In the genomic region with DNA sequence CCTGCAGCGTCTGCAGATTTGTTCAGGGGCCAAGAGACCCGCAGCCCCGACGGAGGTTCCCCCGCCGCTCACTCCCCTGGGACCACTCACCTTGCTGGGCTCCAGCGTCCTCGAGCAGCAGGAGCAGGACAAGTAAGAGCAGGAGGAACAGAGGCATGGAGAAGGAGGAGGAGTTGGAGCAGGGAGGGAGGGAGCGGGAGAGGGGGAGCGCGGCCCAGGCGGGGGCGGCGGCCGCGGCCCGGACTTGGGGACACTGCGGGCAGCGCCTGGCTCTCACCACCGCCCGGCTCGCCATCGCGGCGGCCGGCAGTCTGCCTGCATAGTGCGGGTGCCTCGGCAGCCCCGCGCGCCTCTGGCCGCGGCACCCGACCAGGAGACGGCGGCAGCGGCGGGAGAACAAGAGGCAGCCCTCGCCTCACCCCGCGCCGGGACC, we compare ENCODE assay signal across 8 cellular contexts. TPM values are rescaled to one million over a fixed set of nuclear protein-coding genes. Genes with fewer than 3 reads are reported as not detected.
DNase-seq lines count a peak whose midpoint lies in the region; ATAC-seq, FAIRE-seq and TF ChIP-seq lines count a peak whose summit lies in the region.

No MANE protein-coding gene starts in this region.

- peak; percentile 1 for DNase-seq in activated CD4-positive, alpha-beta T cell treated with anti-CD3 and anti-CD28 coated beads, Interleukin-2, amount 50 U/mL, for 1 hour
- DNase-seq in endothelial cell of umbilical vein (ENCODE audit: low read depth, low spot score): peak; percentile 70
- DNase-seq in substantia nigra (lab: John Stamatoyannopoulos, UW): peak in 42 of 49 donors; percentile 3 to 75 (median 50)
- DNase-seq in NK-92 treated with Interleukin-12 subunit alpha and Interleukin-12 subunit beta, amount 100 ng/mL, for 24 hours (lab: John Stamatoyannopoulos, UW): no peak

- H3K27ac ChIP-seq in endothelial cell of umbilical vein (ENCODE audit: insufficient read depth, low read depth, low read length): peak overlapping the region; percentile 88
- H3K27ac ChIP-seq in mesodermal cell (ENCODE audit: low read depth, low read length, severe bottlenecking): peak overlapping the region; percentile 90
- peak overlapping the region; percentile 81 for H3K27ac ChIP-seq in substantia nigra (ENCODE audit: low read depth, low read length, poor library complexity, severe bottlenecking)

- TF ChIP-seq CTCF in endothelial cell of umbilical vein (IDR thresholded peaks at IDR 0.05; ENCODE audit: extremely low read depth in 1 of 2, insufficient read depth in 1 of 2, low read depth in 1 of 2, low read length in 2 of 2): no peak

- 0 to 1% methylated on average over 18 to 25 of the region's 42 CpGs for WGBS in mesodermal cell (ENCODE audit: insufficient coverage in 2 of 2), 2 experiments

- CTCF ChIA-PET in endothelial cell of umbilical vein (lab: Charles Lee): interaction anchor here (0.7 to 2.8 kb wide), 13 partner anchors 8 to 93 kb away, joined by 3 to 32 read pairs (median 4); no protein-coding TSS in a partner anchor

- BruUV-seq in endothelial cell of umbilical vein (replicated peaks; lab: Mats Ljungman, UMichigan): no TSS peak

- no peak for TF ChIP-seq RAD21 in Ishikawa (IDR thresholded peaks at IDR 0.05; ENCODE audit: low read depth)

- no peaks in the 10 kb centered on the region for H3K9me3 ChIP-seq in ES-I3 (ENCODE audit: control insufficient read depth, insufficient read depth, low read length)
- no peaks in the 10 kb centered on the region for H3K9me3 ChIP-seq in endothelial cell of umbilical vein (replicated peaks; ENCODE audit: control insufficient read depth, insufficient read depth, low read length)
- no peaks in the 10 kb centered on the region for H3K9me3 ChIP-seq in mesodermal cell (ENCODE audit: control insufficient read depth, low read length)

- H3K36me3 ChIP-seq in ES-I3 (ENCODE audit: insufficient read depth, low read length) (no peaks in the 10 kb centered on the region), endothelial cell of umbilical vein (ENCODE audit: control insufficient read depth in 2 of 2, extremely low read depth in 1 of 2, insufficient read depth in 2 of 2, low read length in 2 of 2) (no peaks in the 10 kb centered on the region), mesodermal cell (ENCODE audit: control insufficient read depth, insufficient read depth, low read length) (peaks cover 6% of the 10 kb centered on the region)

- dilution Hi-C loops in endothelial cell of umbilical vein (cut with MboI; ENCODE audit: extremely low pct_ligation_motif_present, low sequenced_read_pairs): no loop called here

- H3K4me2 ChIP-seq in endothelial cell of umbilical vein (ENCODE audit: insufficient read depth, low read length): peak overlapping the region; percentile 80

- H4K20me1 ChIP-seq in endothelial cell of umbilical vein (replicated peaks; ENCODE audit: control insufficient read depth, extremely low read depth, insufficient read depth, low read length): no peaks in the 10 kb centered on the region

- H3K9ac ChIP-seq in ES-I3 (ENCODE audit: low read depth, low read length) (peak overlapping the region; percentile 93), endothelial cell of umbilical vein (replicated peaks; ENCODE audit: extremely low read depth, insufficient read depth, low read length) (peak overlapping the region; percentile 95)

- no peak for TF ChIP-seq EP300 in Ishikawa (IDR thresholded peaks at IDR 0.05; ENCODE audit: borderline replicate concordance)

- FAIRE-seq in endothelial cell of umbilical vein (lab: Jason Lieb, UNC): no peak

- H3K4me1 ChIP-seq in ES-I3 (ENCODE audit: insufficient read depth, low read length): peaks cover 10% of the 10 kb centered on the region; the same call in 1 of the 2 replicates
- H3K4me1 ChIP-seq in endothelial cell of umbilical vein (ENCODE audit: control insufficient read depth, extremely low read depth, insufficient read depth, low read length): peaks cover 38% of the 10 kb centered on the region
- peaks cover 12% of the 10 kb centered on the region for H3K4me1 ChIP-seq in mesodermal cell (ENCODE audit: control insufficient read depth, insufficient read depth, low read length, poor library complexity, severe bottlenecking)

- ATAC-seq in GM21737 (IDR thresholded peaks at IDR 0.05; ENCODE audit: unreplicated experiment): peak; percentile 26

- H3K9me1 ChIP-seq in endothelial cell of umbilical vein (replicated peaks; ENCODE audit: control insufficient read depth, extremely low read depth, insufficient read depth, low read length): no peaks in the 10 kb centered on the region

- H3K27me3 ChIP-seq in endothelial cell of umbilical vein (ENCODE audit: control insufficient read depth in 2 of 2, insufficient read depth in 2 of 2, low read length in 2 of 2): no peaks in the 10 kb centered on the region

- H3K4me3 ChIP-seq in endothelial cell of umbilical vein (replicated peaks in 1 of 3; ENCODE audit: insufficient read depth in 1 of 3, low read depth in 1 of 3, low read length in 3 of 3) (peak overlapping the region; percentile 77 to 93 (median 92)), mesodermal cell (ENCODE audit: extremely low read depth, insufficient read depth, low read length, poor library complexity, severe bottlenecking) (peak overlapping the region; percentile 96)

- no peak for TF ChIP-seq POLR2A in endothelial cell of umbilical vein (IDR thresholded peaks at IDR 0.05; ENCODE audit: low read depth, low read length)

- peaks cover 53% of the 10 kb centered on the region for H3K79me2 ChIP-seq in endothelial cell of umbilical vein (ENCODE audit: control insufficient read depth, insufficient read depth, low read length)

- intact Hi-C loops in endothelial cell of umbilical vein (cut with micrococcal nuclease): loop anchor here (1.0 to 10.0 kb wide), 6 partner anchors 21 to 306 kb away; a partner anchor contains a TSS

- POLR2A ChIA-PET in endothelial cell of umbilical vein (lab: Charles Lee): interaction anchor here (0.8 to 1.6 kb wide), 7 partner anchors 7 to 93 kb away, joined by 4 to 9 read pairs (median 7); no protein-coding TSS in a partner anchor

- H2AFZ ChIP-seq in endothelial cell of umbilical vein (ENCODE audit: low read depth, low read length): peak overlapping the region; percentile 66

TF ChIP-seq in Ishikawa, 13 proteins besides CTCF, POLR2A, EP300 and RAD21:
- peak; percentile 78 for TF ChIP-seq EGR1 (IDR thresholded peaks at IDR 0.05)
- TF ChIP-seq, protein P1, sequence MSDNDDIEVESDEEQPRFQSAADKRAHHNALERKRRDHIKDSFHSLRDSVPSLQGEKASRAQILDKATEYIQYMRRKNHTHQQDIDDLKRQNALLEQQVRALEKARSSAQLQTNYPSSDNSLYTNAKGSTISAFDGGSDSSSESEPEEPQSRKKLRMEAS (IDR thresholded peaks at IDR 0.05): no peak
TF ChIP-seq in Ishikawa: peak in this region for 1.

TF ChIP-seq in endothelial cell of umbilical vein, 7 proteins besides CTCF, POLR2A, EP300 and RAD21:
- TF ChIP-seq FOS (IDR thresholded peaks at IDR 0.05; ENCODE audit: borderline replicate concordance, insufficient read depth, low read length) (no peak), POLR2AphosphoS5 (IDR thresholded peaks at IDR 0.05; ENCODE audit: insufficient read depth, low read depth, low read length) (no peak), JUN (IDR thresholded peaks at IDR 0.05; ENCODE audit: borderline replicate concordance, insufficient read depth, insufficient read length, low read depth) (no peak), MYC (IDR thresholded peaks at IDR 0.05; ENCODE audit: low read depth, low read length) (no peak), EZH2 (IDR thresholded peaks at IDR 0.05; ENCODE audit: borderline replicate concordance, low read depth, low read length, severe bottlenecking) (no peak), GATA2 (IDR thresholded peaks at IDR 0.05; ENCODE audit: insufficient read depth, insufficient read length, low read depth, low read length) (no peak)
- TF ChIP-seq, protein P1 (IDR thresholded peaks at IDR 0.05; ENCODE audit: insufficient read depth, insufficient read length): no peak

RNA-seq across cellular contexts. Expression of a gene that starts 0.4 kb away (rescaled TPM):
- total RNA-seq in endothelial cell of umbilical vein: 62.6 and 77.3 TPM in 2 replicates
- polyA plus RNA-seq in endothelial cell of umbilical vein: 27.7 and 28.7 TPM in 2 replicates
- polyA plus RNA-seq in endothelial cell of umbilical vein (2011; cell fraction: cytosol; rRNA removed): 25.0 and 29.4 TPM in 2 replicates
- polyA plus RNA-seq in endothelial cell of umbilical vein (2011; cell fraction: nucleus; rRNA removed): 80.8 and 86.7 TPM in 2 replicates
- polyA plus RNA-seq in endothelial cell of umbilical vein (2012): 39.7 and 81.7 TPM in 2 replicates
- 114 and 128 TPM in 2 replicates for polyA minus RNA-seq in endothelial cell of umbilical vein
- 12.7 TPM for polyA minus RNA-seq in endothelial cell of umbilical vein (2011; cell fraction: cytosol; rRNA and poly(A)+ RNA removed)
- polyA minus RNA-seq in endothelial cell of umbilical vein (2011; cell fraction: nucleus; rRNA and poly(A)+ RNA removed): 142 and 205 TPM in 2 replicates
- polyA plus RNA-seq in mesodermal cell (2013, experiment 1 of 2): 71.5 TPM
- 66.0 TPM for polyA plus RNA-seq in mesodermal cell (2013, experiment 2 of 2)
